ENCODE assay signal across 8 cellular contexts in the genomic region with DNA sequence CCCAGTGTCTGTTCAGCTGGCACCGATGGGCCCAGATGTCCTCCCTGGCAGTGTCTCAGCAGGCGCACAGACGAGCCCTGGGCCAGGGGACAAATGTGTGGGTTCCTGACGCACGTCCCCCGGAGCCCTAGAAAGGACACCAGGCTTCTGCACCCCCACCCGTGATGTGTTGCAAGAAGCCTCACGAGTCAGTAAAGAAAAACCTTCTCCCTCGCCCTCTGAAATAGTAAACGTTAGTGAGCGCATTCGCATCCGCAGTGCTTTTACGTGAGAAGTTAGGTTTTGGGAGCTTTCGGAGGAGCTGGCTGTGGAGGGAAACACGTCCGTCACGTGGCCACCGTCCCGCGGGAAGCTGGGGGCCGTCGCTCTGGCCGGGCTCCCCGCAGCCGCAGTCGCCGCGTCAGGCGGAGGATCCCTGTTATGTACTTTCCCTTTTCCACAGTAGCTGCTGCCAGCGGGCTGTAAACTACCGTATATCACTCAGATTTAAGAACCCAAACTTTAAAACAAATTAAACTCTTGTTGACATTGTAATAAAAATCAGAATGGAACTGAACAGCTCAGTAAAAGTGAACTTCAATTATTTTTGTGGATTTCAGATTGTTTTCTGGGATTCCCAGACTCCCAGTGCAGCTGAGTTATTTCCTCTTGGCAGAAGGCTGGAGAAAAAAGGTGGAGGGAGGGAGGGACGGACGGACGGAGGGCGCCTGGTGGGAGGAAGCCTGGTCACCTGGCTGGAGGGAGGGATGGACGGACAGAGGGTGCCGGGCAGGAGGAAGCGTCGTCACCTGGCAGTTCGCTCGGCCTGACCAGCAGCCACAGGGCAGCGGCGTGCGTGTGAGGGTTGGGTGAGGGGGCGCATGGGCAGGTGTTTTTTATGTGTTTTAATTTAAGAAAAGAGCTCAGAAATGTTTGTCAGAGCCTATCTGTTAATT.
A peak's percentile ranks its signal among the peaks of the same experiment; 100 is the strongest.
DNase-seq lines count a peak whose midpoint lies in the region; ATAC-seq and TF ChIP-seq lines count a peak whose summit lies in the region.

No MANE protein-coding gene starts in this region.

- H3K4me1 Mint-ChIP-seq in natural killer cell treated with Interleukin-12 subunit alpha and Interleukin-12 subunit beta and Interleukin-15 and Interleukin-18, amount 100 ng/mL, for 72 hours (ENCODE audit: low read depth in 2 of 2), result peaks cover 29 to 36% of the 10 kb centered on the region in 2 donors

- H3K27ac Mint-ChIP-seq in natural killer cell treated with Interleukin-12 subunit alpha and Interleukin-12 subunit beta and Interleukin-15 and Interleukin-18, amount 100 ng/mL, for 72 hours, result peak overlapping the region; percentile 12 to 76

- peaks cover 0 to 6% of the 10 kb centered on the region in 2 donors for H3K27me3 Mint-ChIP-seq in natural killer cell treated with Interleukin-12 subunit alpha and Interleukin-12 subunit beta and Interleukin-15 and Interleukin-18, amount 100 ng/mL, for 72 hours

- peak in 1 of 2 donors; percentile 24 for ATAC-seq in natural killer cell treated with Interleukin-12 subunit alpha and Interleukin-12 subunit beta and Interleukin-15 and Interleukin-18, amount 100 ng/mL, for 72 hours
- no peak for ATAC-seq in HG02623 (IDR thresholded peaks at IDR 0.05; ENCODE audit: unreplicated experiment)
- no peak for ATAC-seq in GM18861 (IDR thresholded peaks at IDR 0.05; ENCODE audit: unreplicated experiment)

- TF ChIP-seq CTCF in VCaP (conservative IDR thresholded peaks at IDR 0.05), result no peak

- DNase-seq in NCI-H146 (lab: John Stamatoyannopoulos, UW) (peak; percentile 25), NCI-H146 treated with DMSO at 0.1 percent for 48 hours (lab: John Stamatoyannopoulos, UW; ENCODE audit: unreplicated experiment) (no peak), fibroblast of the conjunctiva (ENCODE audit: low read depth) (peak; percentile 12), NCI-H524 (lab: John Stamatoyannopoulos, UW) (no peak)
- DNase-seq in natural killer cell treated with Interleukin-12 subunit alpha and Interleukin-12 subunit beta and Interleukin-15 and Interleukin-18, amount 100 ng/mL, for 72 hours (ENCODE audit: low spot score), result peak; percentile 61

- peak overlapping the region; percentile 59 for H3K4me3 Mint-ChIP-seq in natural killer cell treated with Interleukin-12 subunit alpha and Interleukin-12 subunit beta and Interleukin-15 and Interleukin-18, amount 100 ng/mL, for 72 hours

- no peaks in the 10 kb centered on the region for H3K36me3 Mint-ChIP-seq in natural killer cell treated with Interleukin-12 subunit alpha and Interleukin-12 subunit beta and Interleukin-15 and Interleukin-18, amount 100 ng/mL, for 72 hours

- peak overlapping the region; percentile 58 for H3K27ac ChIP-seq in VCaP

- H3K9me3 Mint-ChIP-seq in natural killer cell treated with Interleukin-12 subunit alpha and Interleukin-12 subunit beta and Interleukin-15 and Interleukin-18, amount 100 ng/mL, for 72 hours, result no peaks in the 10 kb centered on the region

Comparison
In these comparisons a context has a peak if more than half of its experiments do, and no peak if none do; other contexts are left out.
1. DNase-seq: peak in NCI-H146 (single experiment), fibroblast of the conjunctiva (single experiment) and natural killer cell treated with Interleukin-12 subunit alpha and Interleukin-12 subunit beta and Interleukin-15 and Interleukin-18, amount 100 ng/mL, for 72 hours (single experiment); none in NCI-H146 treated with DMSO at 0.1 percent for 48 hours (single experiment) and NCI-H524 (0 of 2).